ENCODE assay signal across 4 cellular contexts in the genomic region with DNA sequence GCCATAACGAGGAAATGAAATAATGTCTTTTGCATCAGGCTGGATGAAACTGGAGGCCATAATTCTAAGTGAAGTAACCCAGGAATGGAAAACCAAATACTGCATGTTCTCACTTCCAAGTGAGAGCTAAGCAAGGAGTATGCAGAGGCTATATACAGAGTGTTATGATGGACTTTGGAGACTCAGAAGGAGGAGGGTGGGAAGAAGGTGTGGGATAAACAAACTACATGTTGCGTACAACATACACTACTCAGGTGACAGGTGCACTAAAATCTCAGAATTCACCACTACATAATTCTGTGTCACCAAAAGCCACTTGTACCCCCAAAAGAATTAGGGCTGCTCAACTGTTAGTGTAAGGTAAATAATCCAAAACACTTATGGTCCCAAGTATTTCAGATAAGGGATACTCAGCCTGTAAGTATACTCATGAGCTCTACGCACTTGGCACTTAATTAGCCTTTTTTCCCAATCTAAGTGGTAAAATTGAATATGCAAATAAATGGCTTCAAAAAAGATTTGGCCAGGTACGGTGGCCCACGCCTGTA. TPM values are rescaled to one million over a fixed set of nuclear protein-coding genes. Genes with fewer than 3 reads are reported as not detected.
"Had no signal": no experiment of that assay in that cellular context is flagged by ENCODE, and none has a peak within 500 bp of the region (broad histone marks: within the 10 kb centered on the region; RNA-seq: fewer than 3 reads in every experiment).

No MANE protein-coding gene starts in this region.

RNA-seq across cellular contexts. Expression of gene CD8B, which starts 20.5 kb away (rescaled TPM):
- total RNA-seq: ascending aorta, astrocyte, bronchial epithelial cell, cardiac muscle cell had no signal
- polyA plus RNA-seq: cardiac muscle cell had no signal

RNA-seq across cellular contexts. Expression of gene RGPD1, which starts 59.7 kb away (rescaled TPM):
- polyA plus RNA-seq: cardiac muscle cell had no signal
